Comparison of ENCODE assay signal across 1 cellular context in the genomic region with DNA sequence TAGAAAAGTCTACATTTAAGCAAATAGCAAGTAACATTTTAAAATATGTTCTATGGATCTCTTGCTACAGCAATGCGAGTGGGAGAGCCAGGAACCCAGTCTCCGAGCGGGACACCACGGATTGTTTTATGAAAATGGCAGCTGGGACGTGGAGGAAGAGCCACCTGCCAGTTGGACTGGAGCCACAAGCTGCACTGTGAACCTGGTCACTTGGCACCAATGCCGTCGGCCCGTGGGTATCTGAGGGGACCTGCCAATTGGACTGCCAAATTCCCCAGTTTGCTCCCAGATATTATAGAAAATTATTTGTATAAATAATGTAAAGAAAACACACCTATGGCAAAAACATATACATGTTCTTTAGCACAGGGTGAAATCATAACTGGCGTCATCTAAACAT. TPM values are rescaled to one million over a fixed set of nuclear protein-coding genes. Genes with fewer than 3 reads are reported as not detected.
"Had no signal": no experiment of that assay in that cellular context is flagged by ENCODE, and none has a peak within 500 bp of the region (broad histone marks: within the 10 kb centered on the region; RNA-seq: fewer than 3 reads in every experiment).

No MANE protein-coding gene starts in this region.

RNA-seq across cellular contexts. Expression of a gene that starts 10.6 kb away (rescaled TPM):
- total RNA-seq: urinary bladder had no signal
